Comparison of ENCODE assay signal across 8 cellular contexts in the genomic region with DNA sequence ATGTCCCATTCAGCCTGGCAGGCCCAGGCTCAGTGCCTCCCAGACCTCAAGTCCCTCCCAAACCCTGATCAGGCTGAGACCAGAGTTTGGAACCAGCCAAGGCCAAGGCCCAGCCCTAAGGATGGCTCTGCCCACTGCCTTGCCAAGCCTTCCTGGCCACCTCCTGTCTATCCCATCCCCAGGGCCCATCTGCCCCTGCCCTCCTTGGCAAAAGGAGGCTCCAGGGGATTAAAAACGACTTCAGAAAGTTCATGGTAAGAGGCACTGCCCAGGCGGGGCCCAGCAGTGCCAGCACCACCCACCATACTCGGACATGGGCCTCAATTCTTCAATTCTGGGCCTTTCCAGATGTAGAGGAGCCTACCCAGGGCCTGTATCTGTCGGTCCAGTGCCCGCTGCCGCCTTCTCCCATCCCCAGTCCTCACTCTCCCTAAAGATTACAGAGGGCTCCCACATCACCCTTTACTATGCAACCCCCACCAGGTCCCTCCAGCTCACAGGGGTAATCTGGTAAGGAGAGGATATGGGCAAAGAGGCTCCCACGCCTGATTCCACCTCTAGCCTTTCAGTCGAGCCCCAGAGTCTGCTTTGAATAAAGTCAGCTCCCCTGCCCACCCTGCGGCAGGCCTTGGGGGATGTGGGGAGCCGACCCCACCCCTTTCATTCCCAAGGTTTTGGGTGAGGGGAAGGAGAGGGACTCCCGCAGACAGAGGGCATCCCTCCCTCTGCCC. TPM values are rescaled to one million over a fixed set of nuclear protein-coding genes. Genes with fewer than 3 reads are reported as not detected.
DNase-seq lines count a peak whose midpoint lies in the region; ATAC-seq, FAIRE-seq and TF ChIP-seq lines count a peak whose summit lies in the region.

No MANE protein-coding gene starts in this region.

- H4K5ac ChIP-seq in H1 (ENCODE audit: insufficient read length, low read depth, low read length) = no peak overlapping the region

- peak overlapping the region; percentile 53 for H3K4ac ChIP-seq in H1 (replicated peaks; ENCODE audit: insufficient read length, low read depth, low read length)

- TF ChIP-seq CTCF in H1 (IDR thresholded peaks at IDR 0.05; ENCODE audit: control extremely low read depth in 1 of 3, insufficient read depth in 1 of 3, low read depth in 1 of 3, low read length in 3 of 3) = no peak
- no peak for TF ChIP-seq CTCF in mucosa of descending colon (IDR thresholded peaks at IDR 0.05)

- intact Hi-C loops in mucosa of descending colon (cut with DNase I, micrococcal nuclease) = no loop called here

- H3K4me2 ChIP-seq in H1 (ENCODE audit: insufficient read depth in 1 of 2, low read depth in 2 of 2, low read length in 2 of 2) = peak overlapping the region; percentile 88 to 89

- no peak for TF ChIP-seq EP300 in H1 (IDR thresholded peaks at IDR 0.05; ENCODE audit: borderline replicate concordance in 1 of 2, low read depth in 2 of 2, low read length in 2 of 2)

- FAIRE-seq in H1 (lab: Jason Lieb, UNC) = no peak

- ATAC-seq in activated naive CD4-positive, alpha-beta T cell treated with anti-CD3 and anti-CD28 coated beads, Interleukin-2, amount 50 U/mL, for 72 hours = no peak
- ATAC-seq in mucosa of descending colon (peak; percentile 51), HG03108 (IDR thresholded peaks at IDR 0.05; ENCODE audit: unreplicated experiment) (no peak), GM21619 (IDR thresholded peaks at IDR 0.05; ENCODE audit: unreplicated experiment) (no peak)

- H3K4me1 ChIP-seq in H1 (replicated peaks in 1 of 4; ENCODE audit: control insufficient read depth in 3 of 4, insufficient read depth in 4 of 4, low read length in 3 of 4) (peaks cover 6 to 13% (median 8%) of the 10 kb centered on the region in 4 experiments), mucosa of descending colon (ENCODE audit: low read depth) (peaks cover 24% of the 10 kb centered on the region)

- WGBS in H1 (ENCODE audit: extremely low coverage in 1 of 2, insufficient coverage in 1 of 2, insufficient read length in 1 of 2, insufficient replicate concordance in 2 of 2, low coverage in 1 of 2, low lambda C conversion rate in 2 of 2, missing lambda C conversion rate in 1 of 2), 2 experiments = 16% methylated on average over 11 of the region's 11 CpGs; no CpG with 5 or more reads in 1 of the 2 experiments

- no peaks in the 10 kb centered on the region for H3K9me3 Mint-ChIP-seq in activated naive CD4-positive, alpha-beta T cell treated with anti-CD3 and anti-CD28 coated beads, Interleukin-2, amount 50 U/mL, for 24 hours
- no peaks in the 10 kb centered on the region for H3K9me3 Mint-ChIP-seq in activated naive CD4-positive, alpha-beta T cell treated with anti-CD3 and anti-CD28 coated beads, Interleukin-2, amount 50 U/mL, for 72 hours

- peak overlapping the region in 2 of 4 experiments; percentile 4 to 69; a peak in 3 of 7 replicates for H3K9ac ChIP-seq in H1 (replicated peaks in 1 of 4; ENCODE audit: extremely low read depth in 1 of 4, low read depth in 3 of 4, low read length in 3 of 4)

- H3K56ac ChIP-seq in H1 (replicated peaks; ENCODE audit: insufficient read length, low read depth, low read length) = no peak overlapping the region

- H3K36me3 ChIP-seq in H1 (ENCODE audit: control insufficient read depth in 2 of 4, insufficient read depth in 4 of 4, low read length in 3 of 4) (peaks cover 0 to 1% (median 0%) of the 10 kb centered on the region in 4 experiments; a peak in 1 of 8 replicates), mucosa of descending colon (ENCODE audit: low read depth) (no peaks in the 10 kb centered on the region)

- peak overlapping the region; percentile 48; the same call in 1 of the 2 replicates for H4K8ac ChIP-seq in H1 (ENCODE audit: extremely low read depth, insufficient read depth, low read length)

- no peaks in the 10 kb centered on the region for H3K36me3 Mint-ChIP-seq in activated naive CD4-positive, alpha-beta T cell treated with anti-CD3 and anti-CD28 coated beads, Interleukin-2, amount 50 U/mL, for 24 hours
- no peaks in the 10 kb centered on the region for H3K36me3 Mint-ChIP-seq in activated naive CD4-positive, alpha-beta T cell treated with anti-CD3 and anti-CD28 coated beads, Interleukin-2, amount 50 U/mL, for 72 hours

- no peak overlapping the region for H2AK5ac ChIP-seq in H1 (ENCODE audit: low read depth, low read length)

- no peak overlapping the region for H2BK5ac ChIP-seq in H1 (ENCODE audit: low read depth, low read length)

- H3K23ac ChIP-seq in H1 (ENCODE audit: insufficient read length) = no peak overlapping the region

- no peak overlapping the region for H2BK120ac ChIP-seq in H1 (replicated peaks; ENCODE audit: low read depth, low read length)

- H4K20me1 ChIP-seq in H1 (replicated peaks in 1 of 2; ENCODE audit: control insufficient read depth in 1 of 2, insufficient read depth in 2 of 2, low read length in 2 of 2) = peaks cover 0 to 2% of the 10 kb centered on the region in 2 experiments

- H3K27me3 Mint-ChIP-seq in activated naive CD4-positive, alpha-beta T cell treated with anti-CD3 and anti-CD28 coated beads, Interleukin-2, amount 50 U/mL, for 24 hours = peaks cover 42% of the 10 kb centered on the region

- H3K4me3 Mint-ChIP-seq in activated naive CD4-positive, alpha-beta T cell treated with anti-CD3 and anti-CD28 coated beads, Interleukin-2, amount 50 U/mL, for 24 hours = peak overlapping the region; percentile 68

- no peak overlapping the region for H3K27ac ChIP-seq in H1 (ENCODE audit: low read depth, low read length)

- peaks cover 0 to 21% of the 10 kb centered on the region in 2 experiments; a peak in 2 of 4 replicates for H3K79me2 ChIP-seq in H1 (ENCODE audit: control insufficient read depth in 1 of 2, insufficient read depth in 2 of 2, low read length in 2 of 2)

- no peak overlapping the region for H3K27ac Mint-ChIP-seq in activated naive CD4-positive, alpha-beta T cell treated with anti-CD3 and anti-CD28 coated beads, Interleukin-2, amount 50 U/mL, for 24 hours
- no peak overlapping the region for H3K27ac Mint-ChIP-seq in activated naive CD4-positive, alpha-beta T cell treated with anti-CD3 and anti-CD28 coated beads, Interleukin-2, amount 50 U/mL, for 72 hours

- H3K14ac ChIP-seq in H1 (ENCODE audit: insufficient read length) = no peak overlapping the region

- H4K91ac ChIP-seq in H1 (replicated peaks; ENCODE audit: insufficient read length, low read length) = peak overlapping the region; percentile 91

- peak overlapping the region; percentile 53; the same call in 1 of the 2 replicates for H2BK12ac ChIP-seq in H1 (ENCODE audit: low read depth, low read length)

- no peaks in the 10 kb centered on the region for H3K9me3 ChIP-seq in H1 (ENCODE audit: insufficient read depth in 2 of 2, low read depth in 1 of 2, low read length in 1 of 2)
- no peaks in the 10 kb centered on the region for H3K9me3 ChIP-seq in mucosa of descending colon

- peak overlapping the region; percentile 71 for H3K18ac ChIP-seq in H1 (ENCODE audit: extremely low read depth, low read length)

- peak overlapping the region; percentile 95; the same call in 1 of the 2 replicates for H2BK15ac ChIP-seq in H1 (ENCODE audit: low read length)

- POLR2A ChIA-PET in H1 (lab: Charles Lee; ENCODE audit: partially characterized antibody) = interaction anchor here (1.1 to 2.7 kb wide), 4 partner anchors 27 to 35 kb away, joined by 3 to 15 read pairs (median 6); no protein-coding TSS in a partner anchor

- H2AFZ ChIP-seq in H1 (ENCODE audit: low read length) = no peak overlapping the region

- peaks cover 13% of the 10 kb centered on the region; the same call in 1 of the 2 replicates for H3K23me2 ChIP-seq in H1 (ENCODE audit: low read depth, low read length)

- no peak for TF ChIP-seq RAD21 in H1 (IDR thresholded peaks at IDR 0.05 in 1 of 2, conservative IDR thresholded peaks at IDR 0.05 in 1 of 2; ENCODE audit: low read depth in 2 of 2, low read length in 2 of 2)

- H3K4me1 Mint-ChIP-seq in activated naive CD4-positive, alpha-beta T cell treated with anti-CD3 and anti-CD28 coated beads, Interleukin-2, amount 50 U/mL, for 24 hours = peaks cover 8% of the 10 kb centered on the region

- peaks cover 4% of the 10 kb centered on the region for H3K79me1 ChIP-seq in H1 (ENCODE audit: low read depth, low read length)

- CTCF ChIA-PET in H1 (lab: Charles Lee; ENCODE audit: partially characterized antibody) = interaction anchor here (1.5 to 11.1 kb wide), 4 partner anchors 23 to 36 kb away, joined by 3 to 205 read pairs (median 12); no protein-coding TSS in a partner anchor

- peak overlapping the region; percentile 93; the same call in 1 of the 2 replicates for H2BK20ac ChIP-seq in H1 (ENCODE audit: low read length)

- DNase-seq in activated naive CD4-positive, alpha-beta T cell treated with anti-CD3 and anti-CD28 coated beads, Interleukin-2, amount 50 U/mL, for 72 hours (ENCODE audit: low spot score in 2 of 2) = no peak
- DNase-seq in H1 (ENCODE audit: low read depth in 1 of 2, low spot score in 2 of 2) = peak in 1 of 2 experiments; percentile 64
- peak in 1 of 3 donors; percentile 62 for DNase-seq in mucosa of descending colon
- DNase-seq in activated effector memory CD4-positive, alpha-beta T cell treated with Interleukin-2 at 50 U/mL for 16 hours = no peak
- no peak for DNase-seq in DMS79 treated with DMSO at 0.1 percent for 48 hours (lab: John Stamatoyannopoulos, UW)

- no peak for TF ChIP-seq POLR2A in H1 (IDR thresholded peaks at IDR 0.05; ENCODE audit: control extremely low read depth in 1 of 2, low read depth in 2 of 2, low read length in 2 of 2)

- H3K27me3 ChIP-seq in H1 (replicated peaks in 1 of 4; ENCODE audit: control insufficient read depth in 3 of 4, extremely low read depth in 1 of 4, insufficient read depth in 3 of 4, low read length in 3 of 4) = peaks cover 0 to 2% (median 0%) of the 10 kb centered on the region in 4 experiments; a peak in 1 of 7 replicates

- H3K4me3 ChIP-seq in H1 (ENCODE audit: extremely low read depth in 1 of 4, insufficient read depth in 2 of 4, low read depth in 3 of 4, low read length in 4 of 4) (peak overlapping the region; percentile 72 to 95 (median 78)), mucosa of descending colon (peak overlapping the region; percentile 78)

RNA-seq across cellular contexts. Expression of gene ADCY6, which starts 0.9 kb away (rescaled TPM):
- total RNA-seq in activated naive CD4-positive, alpha-beta T cell treated with anti-CD3 and anti-CD28 coated beads, Interleukin-2, amount 50 U/mL, for 72 hours = under 1 TPM; 0.23 to 0.41 TPM
- 11.7 and 15.6 TPM in 2 replicates for total RNA-seq in H1 (2021; fragmentation: NEBNext Ultra II Directional; extraction: Animal tissue kit (Norgen Biotek cat#: 25700))
- 17.5 and 19.7 TPM in 2 replicates for polyA plus RNA-seq in H1 (2011; rRNA removed)
- polyA plus RNA-seq in H1 (2011; cell fraction: cytosol; rRNA removed) = 18.4 TPM
- polyA plus RNA-seq in H1 (2011; cell fraction: nucleus; rRNA removed) = 67.7 TPM
- polyA plus RNA-seq in H1 (2012, experiment 1 of 2) = 22.5 to 29.5 TPM (median 23.8 TPM) in 4 replicates
- polyA plus RNA-seq in H1 (2012, experiment 2 of 2) = 11.3 TPM
- 7.3 TPM for polyA plus RNA-seq in H1 (2013, experiment 1 of 2)
- polyA plus RNA-seq in H1 (2013, experiment 2 of 2) = 6.8 TPM
- 26.3 and 30.4 TPM in 2 replicates for polyA minus RNA-seq in H1 (2011; rRNA and poly(A)+ RNA removed)
- polyA minus RNA-seq in H1 (2011; cell fraction: cytosol; rRNA and poly(A)+ RNA removed) = 20.8 TPM
- 24.3 TPM for polyA minus RNA-seq in H1 (2011; cell fraction: nucleus; rRNA and poly(A)+ RNA removed)
- total RNA-seq in mucosa of descending colon = 100 to 1,000 TPM in 2 of 3 donors, 10 to 100 TPM in 1; 91.6 to 207 (median 102) TPM

RNA-seq across cellular contexts. Expression of gene CACNB3, which starts 30.3 kb away (rescaled TPM):
- total RNA-seq in activated naive CD4-positive, alpha-beta T cell treated with anti-CD3 and anti-CD28 coated beads, Interleukin-2, amount 50 U/mL, for 72 hours = 10 to 100 TPM; 11.0 to 15.3 TPM
- 12.5 and 16.9 TPM in 2 replicates for total RNA-seq in H1 (2021; fragmentation: NEBNext Ultra II Directional; extraction: Animal tissue kit (Norgen Biotek cat#: 25700))
- 16.0 and 18.4 TPM in 2 replicates for polyA plus RNA-seq in H1 (2011; rRNA removed)
- 13.3 TPM for polyA plus RNA-seq in H1 (2011; cell fraction: cytosol; rRNA removed)
- 37.4 TPM for polyA plus RNA-seq in H1 (2011; cell fraction: nucleus; rRNA removed)
- 25.2 to 35.8 TPM (median 28.9 TPM) in 4 replicates for polyA plus RNA-seq in H1 (2012, experiment 1 of 2)
- 18.3 TPM for polyA plus RNA-seq in H1 (2012, experiment 2 of 2)
- 4.6 TPM for polyA plus RNA-seq in H1 (2013, experiment 1 of 2)
- 4.8 TPM for polyA plus RNA-seq in H1 (2013, experiment 2 of 2)
- polyA minus RNA-seq in H1 (2011; rRNA and poly(A)+ RNA removed) = 14.3 TPM in 2 replicates
- 14.3 TPM for polyA minus RNA-seq in H1 (2011; cell fraction: cytosol; rRNA and poly(A)+ RNA removed)
- 15.2 TPM for polyA minus RNA-seq in H1 (2011; cell fraction: nucleus; rRNA and poly(A)+ RNA removed)
- 10 to 100 TPM; 31.8 to 49.4 (median 45.1) TPM for total RNA-seq in mucosa of descending colon
